In genomic region chr20:33566781-33567603, GRCh38 we compare ENCODE assay signal across 17 cellular contexts.
DNase-seq lines count a peak whose midpoint lies in the region; TF ChIP-seq lines count a peak whose summit lies in the region.
"Had no signal": no experiment of that assay in that cellular context is flagged by ENCODE, and none has a peak within 500 bp of the region (broad histone marks: within the 10 kb centered on the region; RNA-seq: fewer than 3 reads in every experiment).

No MANE protein-coding gene starts in this region.

- no peak for TF ChIP-seq CTCF in nephron (IDR thresholded peaks at IDR 0.05; ENCODE audit: unreplicated experiment in 3 of 3)

- no peaks in the 10 kb centered on the region for H3K27me3 Mint-ChIP-seq in nephron (ENCODE audit: low read depth)
- peaks cover 0 to 4% (median 1%) of the 10 kb centered on the region in 3 donors for H3K27me3 Mint-ChIP-seq in immature natural killer cell (ENCODE audit: low read depth in 3 of 3)

- no peak overlapping the region for H3K9ac ChIP-seq in adipocyte (ENCODE audit: low read length)
- H3K9ac ChIP-seq: BLaER1 had no signal

- H3K9me3 ChIP-seq in adipocyte (ENCODE audit: control insufficient read depth, low read length): no peaks in the 10 kb centered on the region
- H3K9me3 ChIP-seq: BLaER1, testis had no signal

- H3K36me3 Mint-ChIP-seq in nephron (ENCODE audit: low read depth): no peaks in the 10 kb centered on the region
- H3K36me3 Mint-ChIP-seq in immature natural killer cell: no peaks in the 10 kb centered on the region

- H3K27me3 ChIP-seq in adipocyte (replicated peaks; ENCODE audit: control insufficient read depth, insufficient read depth, low read length): no peaks in the 10 kb centered on the region
- H3K27me3 ChIP-seq: BLaER1, testis had no signal

- H3K4me3 ChIP-seq in adipocyte (ENCODE audit: low read length): no peak overlapping the region
- H3K4me3 ChIP-seq: BLaER1, testis had no signal

- H3K9me3 Mint-ChIP-seq in nephron: no peaks in the 10 kb centered on the region
- H3K9me3 Mint-ChIP-seq in immature natural killer cell: no peaks in the 10 kb centered on the region
- H3K9me3 Mint-ChIP-seq: HFFc6 had no signal

- no peaks in the 10 kb centered on the region for H3K36me3 ChIP-seq in adipocyte (ENCODE audit: control insufficient read depth, insufficient read depth, low read length, severe bottlenecking)
- H3K36me3 ChIP-seq: BLaER1 had no signal

- H3K4me3 Mint-ChIP-seq in nephron: no peak overlapping the region
- no peak overlapping the region for H3K4me3 Mint-ChIP-seq in immature natural killer cell
- H3K4me3 Mint-ChIP-seq: HFFc6 had no signal

- DNase-seq in NCI-H1092 treated with DMSO at 0.1 percent for 48 hours (lab: John Stamatoyannopoulos, UW) (peak; percentile 62), NCI-H1092 (lab: John Stamatoyannopoulos, UW) (no peak), NCI-H146 treated with DMSO at 0.1 percent for 48 hours (lab: John Stamatoyannopoulos, UW; ENCODE audit: unreplicated experiment) (peak; percentile 26), adipocyte (ENCODE audit: low read depth) (peak; percentile 15), immature natural killer cell (no peak), Ammon's horn (ENCODE audit: low spot score) (no peak), cerebellar nuclear complex (lab: John Stamatoyannopoulos, UW) (no peak)
- DNase-seq: 8988T; activated CD4-positive, alpha-beta T cell treated with anti-CD3 and anti-CD28 coated beads, Interleukin-2, amount 50 U/mL, for 4 hours; activated naive CD4-positive, alpha-beta T cell; foreskin melanocyte; HFFc6; NCI-H187; NCI-H526 treated with DMSO at 0.1 percent for 48 hours; testis had no signal

- H3K4me1 Mint-ChIP-seq in nephron (peaks cover 61% of the 10 kb centered on the region), immature natural killer cell (peaks cover 15 to 21% of the 10 kb centered on the region in 2 donors)

- peak overlapping the region; percentile 19 to 74 (median 67) for H3K27ac Mint-ChIP-seq in nephron
- H3K27ac Mint-ChIP-seq in immature natural killer cell: no peak overlapping the region
- H3K27ac Mint-ChIP-seq: HFFc6 had no signal

- peaks cover 23% of the 10 kb centered on the region for H3K4me1 ChIP-seq in adipocyte (ENCODE audit: control insufficient read depth, insufficient read depth, low read length)

Comparison
In these comparisons a context has a peak if more than half of its experiments do, and no peak if none do; other contexts are left out.
1. DNase-seq: peak in NCI-H1092 treated with DMSO at 0.1 percent for 48 hours (single experiment), NCI-H146 treated with DMSO at 0.1 percent for 48 hours (single experiment) and adipocyte (single experiment); none in NCI-H1092 (single experiment), immature natural killer cell (0 of 3), Ammon's horn (single experiment) and cerebellar nuclear complex (0 of 2).
2. H3K27ac Mint-ChIP-seq: peak in nephron (3 of 3); none in immature natural killer cell (0 of 6).